In the genomic region with DNA sequence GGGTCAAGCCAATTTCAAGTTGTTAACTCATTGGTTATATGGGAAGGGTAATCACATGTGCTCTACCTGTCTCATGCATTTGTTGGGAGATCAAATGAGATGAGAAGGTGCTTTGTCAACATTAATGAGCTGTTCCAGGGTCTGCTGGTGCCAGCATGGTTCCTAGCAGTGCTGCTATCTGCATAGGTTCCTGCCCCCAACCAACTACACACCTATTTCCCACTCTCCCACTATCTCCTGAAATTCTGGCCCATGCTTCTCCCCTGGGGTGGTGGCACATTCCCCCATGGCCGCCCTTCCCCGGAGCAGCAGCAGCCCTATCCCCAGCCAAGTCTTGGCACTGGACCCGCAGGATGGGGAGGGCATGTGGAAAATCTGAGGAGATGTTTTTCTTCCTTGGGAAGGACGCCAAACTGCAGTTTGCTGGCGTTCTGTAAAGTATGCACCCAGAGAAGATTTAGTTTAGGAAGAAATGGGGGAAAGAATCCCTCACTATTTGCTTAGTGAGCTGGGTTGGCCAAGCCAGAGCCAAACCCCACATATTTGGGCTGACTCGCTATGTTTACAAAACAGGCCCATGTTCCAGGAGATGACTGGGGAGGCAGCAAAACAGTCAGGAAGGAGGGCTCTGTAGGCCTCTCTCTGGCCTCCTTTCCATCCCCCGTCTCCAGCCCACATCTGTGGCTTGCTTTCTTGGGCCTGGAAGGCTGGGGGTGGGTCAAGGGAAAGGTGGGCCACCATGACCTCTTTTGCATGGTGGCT, we compare ENCODE assay signal across 1 cellular context.
TF ChIP-seq lines count a peak whose summit lies in the region.

No MANE protein-coding gene starts in this region.

TF ChIP-seq in HEK293, 187 proteins besides CTCF, POLR2A, EP300 and RAD21 (continued from another document and continues in another):
- no peak for TF ChIP-seq ZNF518A (tag by site-specific recombination; conservative IDR thresholded peaks at IDR 0.05; ENCODE audit: low read depth)
- TF ChIP-seq ZNF18 (tag by site-specific recombination; IDR thresholded peaks at IDR 0.05) = no peak
- TF ChIP-seq ZNF626 (tag by site-specific recombination; IDR thresholded peaks at IDR 0.05) = no peak
- TF ChIP-seq, protein P1, sequence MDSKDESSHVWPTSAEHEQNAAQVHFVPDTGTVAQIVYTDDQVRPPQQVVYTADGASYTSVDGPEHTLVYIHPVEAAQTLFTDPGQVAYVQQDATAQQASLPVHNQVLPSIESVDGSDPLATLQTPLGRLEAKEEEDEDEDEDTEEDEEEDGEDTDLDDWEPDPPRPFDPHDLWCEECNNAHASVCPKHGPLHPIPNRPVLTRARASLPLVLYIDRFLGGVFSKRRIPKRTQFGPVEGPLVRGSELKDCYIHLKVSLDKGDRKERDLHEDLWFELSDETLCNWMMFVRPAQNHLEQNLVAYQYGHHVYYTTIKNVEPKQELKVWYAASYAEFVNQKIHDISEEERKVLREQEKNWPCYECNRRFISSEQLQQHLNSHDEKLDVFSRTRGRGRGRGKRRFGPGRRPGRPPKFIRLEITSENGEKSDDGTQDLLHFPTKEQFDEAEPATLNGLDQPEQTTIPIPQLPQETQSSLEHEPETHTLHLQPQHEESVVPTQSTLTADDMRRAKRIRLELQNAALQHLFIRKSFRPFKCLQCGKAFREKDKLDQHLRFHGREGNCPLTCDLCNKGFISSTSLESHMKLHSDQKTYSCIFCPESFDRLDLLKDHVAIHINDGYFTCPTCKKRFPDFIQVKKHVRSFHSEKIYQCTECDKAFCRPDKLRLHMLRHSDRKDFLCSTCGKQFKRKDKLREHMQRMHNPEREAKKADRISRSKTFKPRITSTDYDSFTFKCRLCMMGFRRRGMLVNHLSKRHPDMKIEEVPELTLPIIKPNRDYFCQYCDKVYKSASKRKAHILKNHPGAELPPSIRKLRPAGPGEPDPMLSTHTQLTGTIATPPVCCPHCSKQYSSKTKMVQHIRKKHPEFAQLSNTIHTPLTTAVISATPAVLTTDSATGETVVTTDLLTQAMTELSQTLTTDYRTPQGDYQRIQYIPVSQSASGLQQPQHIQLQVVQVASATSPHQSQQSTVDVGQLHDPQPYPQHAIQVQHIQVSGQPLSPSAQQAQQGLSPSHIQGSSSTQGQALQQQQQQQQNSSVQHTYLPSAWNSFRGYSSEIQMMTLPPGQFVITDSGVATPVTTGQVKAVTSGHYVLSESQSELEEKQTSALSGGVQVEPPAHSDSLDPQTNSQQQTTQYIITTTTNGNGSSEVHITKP (tag by site-specific recombination; IDR thresholded peaks at IDR 0.05) = peak; percentile 91
- peak; percentile 52 for TF ChIP-seq GLIS1 (tag by site-specific recombination; IDR thresholded peaks at IDR 0.05)
- no peak for TF ChIP-seq ZNF155 (tag by site-specific recombination; IDR thresholded peaks at IDR 0.05)
- no peak for TF ChIP-seq ZNF174 (tag by site-specific recombination; IDR thresholded peaks at IDR 0.05)
- no peak for TF ChIP-seq ZNF660 (tag by site-specific recombination; IDR thresholded peaks at IDR 0.05)
- peak; percentile 45 for TF ChIP-seq ZNF398 (tag by site-specific recombination; IDR thresholded peaks at IDR 0.05)
- no peak for TF ChIP-seq ZNF114 (tag by site-specific recombination; IDR thresholded peaks at IDR 0.05)
- TF ChIP-seq ZNF776 (tag by site-specific recombination; IDR thresholded peaks at IDR 0.05; ENCODE audit: borderline replicate concordance) = no peak
- TF ChIP-seq ZNF521 (tag by site-specific recombination; IDR thresholded peaks at IDR 0.05) = no peak
- TF ChIP-seq GLI4 (tag by site-specific recombination; IDR thresholded peaks at IDR 0.05) = no peak
- peak; percentile 45 for TF ChIP-seq ZNF600 (tag by site-specific recombination; IDR thresholded peaks at IDR 0.05)
- peak; percentile 43; the same call in 1 of the 2 replicates for TF ChIP-seq EGR2 (tag by site-specific recombination; IDR thresholded peaks at IDR 0.05; ENCODE audit: low read depth)
- no peak for TF ChIP-seq ZNF707 (tag by site-specific recombination; IDR thresholded peaks at IDR 0.05)
- peak; percentile 28; the same call in 1 of the 2 replicates for TF ChIP-seq ZEB2 (tag by site-specific recombination; IDR thresholded peaks at IDR 0.05)
- TF ChIP-seq ZNF37A (tag by site-specific recombination; IDR thresholded peaks at IDR 0.05) = no peak
- TF ChIP-seq ZBTB6 (tag by site-specific recombination; IDR thresholded peaks at IDR 0.05) = no peak
- TF ChIP-seq ZNF639 (tag by site-specific recombination; IDR thresholded peaks at IDR 0.05) = no peak
- no peak for TF ChIP-seq ZNF426 (tag by site-specific recombination; IDR thresholded peaks at IDR 0.05)
- no peak for TF ChIP-seq HOXC10 (CRISPR knock-in tag; IDR thresholded peaks at IDR 0.05)
- no peak for TF ChIP-seq ZNF560 (tag by site-specific recombination; IDR thresholded peaks at IDR 0.05; ENCODE audit: borderline replicate concordance)
- no peak for TF ChIP-seq ZNF544 (tag by site-specific recombination; IDR thresholded peaks at IDR 0.05)
- TF ChIP-seq, protein P2, sequence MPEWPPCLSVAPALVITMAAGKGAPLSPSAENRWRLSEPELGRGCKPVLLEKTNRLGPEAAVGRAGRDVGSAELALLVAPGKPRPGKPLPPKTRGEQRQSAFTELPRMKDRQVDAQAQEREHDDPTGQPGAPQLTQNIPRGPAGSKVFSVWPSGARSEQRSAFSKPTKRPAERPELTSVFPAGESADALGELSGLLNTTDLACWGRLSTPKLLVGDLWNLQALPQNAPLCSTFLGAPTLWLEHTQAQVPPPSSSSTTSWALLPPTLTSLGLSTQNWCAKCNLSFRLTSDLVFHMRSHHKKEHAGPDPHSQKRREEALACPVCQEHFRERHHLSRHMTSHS (tag by site-specific recombination; IDR thresholded peaks at IDR 0.05) = no peak
- TF ChIP-seq SP7 (tag by site-specific recombination; IDR thresholded peaks at IDR 0.05) = peak; percentile 30; the same call in 1 of the 2 replicates
- no peak for TF ChIP-seq ZNF48 (tag by site-specific recombination; IDR thresholded peaks at IDR 0.05)
- TF ChIP-seq, protein P3, sequence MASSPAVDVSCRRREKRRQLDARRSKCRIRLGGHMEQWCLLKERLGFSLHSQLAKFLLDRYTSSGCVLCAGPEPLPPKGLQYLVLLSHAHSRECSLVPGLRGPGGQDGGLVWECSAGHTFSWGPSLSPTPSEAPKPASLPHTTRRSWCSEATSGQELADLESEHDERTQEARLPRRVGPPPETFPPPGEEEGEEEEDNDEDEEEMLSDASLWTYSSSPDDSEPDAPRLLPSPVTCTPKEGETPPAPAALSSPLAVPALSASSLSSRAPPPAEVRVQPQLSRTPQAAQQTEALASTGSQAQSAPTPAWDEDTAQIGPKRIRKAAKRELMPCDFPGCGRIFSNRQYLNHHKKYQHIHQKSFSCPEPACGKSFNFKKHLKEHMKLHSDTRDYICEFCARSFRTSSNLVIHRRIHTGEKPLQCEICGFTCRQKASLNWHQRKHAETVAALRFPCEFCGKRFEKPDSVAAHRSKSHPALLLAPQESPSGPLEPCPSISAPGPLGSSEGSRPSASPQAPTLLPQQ (tag by site-specific recombination; IDR thresholded peaks at IDR 0.05) = peak; percentile 19; the same call in 1 of the 2 replicates
- TF ChIP-seq MZF1 (tag by site-specific recombination; IDR thresholded peaks at IDR 0.05; ENCODE audit: borderline replicate concordance) = no peak
- no peak for TF ChIP-seq ZNF423 (tag by site-specific recombination; IDR thresholded peaks at IDR 0.05)
- no peak for TF ChIP-seq ZNF843 (tag by site-specific recombination; IDR thresholded peaks at IDR 0.05)
- TF ChIP-seq HIC1 (tag by site-specific recombination; IDR thresholded peaks at IDR 0.05) = no peak
- no peak for TF ChIP-seq ZNF529 (tag by site-specific recombination; IDR thresholded peaks at IDR 0.05; ENCODE audit: insufficient replicate concordance)
- no peak for TF ChIP-seq MYNN (tag by site-specific recombination; IDR thresholded peaks at IDR 0.05; ENCODE audit: borderline replicate concordance)
- no peak for TF ChIP-seq BCL11B (tag by site-specific recombination; IDR thresholded peaks at IDR 0.05; ENCODE audit: low read depth)
- TF ChIP-seq ZFP69B (tag by site-specific recombination; IDR thresholded peaks at IDR 0.05) = no peak
